8 cellular contexts compared by ENCODE assay signal in genomic region chr6:63571883-63572732, GRCh38. TPM values are rescaled to one million over a fixed set of nuclear protein-coding genes. Genes with fewer than 3 reads are reported as not detected.
DNase-seq lines count a peak whose midpoint lies in the region; TF ChIP-seq lines count a peak whose summit lies in the region.

Gene LOC128125822 (plus strand): TSS chr6:63572480.
Gene PTP4A1 (plus strand): TSS chr6:63572480. CDS start chr6:63576881, 4,401 bp downstream.

- H3K36me3 Mint-ChIP-seq in activated naive CD4-positive, alpha-beta T cell treated with anti-CD3 and anti-CD28 coated beads, Interleukin-2, amount 10 ng/mL, durations not matched to agents 7 days and 5 days, result peaks cover 20% of the 10 kb centered on the region

- H3K4me3 Mint-ChIP-seq in activated naive CD4-positive, alpha-beta T cell treated with anti-CD3 and anti-CD28 coated beads, Interleukin-2, amount 10 ng/mL, durations not matched to agents 7 days and 5 days, result peak within 1 kb of the TSS; percentile 85

- peak within 1 kb of the TSS; percentile 95 for H3K27ac Mint-ChIP-seq in activated naive CD4-positive, alpha-beta T cell treated with anti-CD3 and anti-CD28 coated beads, Interleukin-2, amount 10 ng/mL, durations not matched to agents 7 days and 5 days

- peak; percentile 98 for DNase-seq in GM03348 (ENCODE audit: low spot score)
- DNase-seq in HFF-Myc (ENCODE audit: extremely low read depth, low read depth), result peak; percentile 89
- DNase-seq in NAMALWA (ENCODE audit: low spot score), result peak; percentile 97
- DNase-seq in SK-N-DZ (ENCODE audit: low spot score), result peak; percentile 97
- peak; percentile 97 for DNase-seq in activated naive CD4-positive, alpha-beta T cell treated with anti-CD3 and anti-CD28 coated beads, Interleukin-2, amount 10 ng/mL, durations not matched to agents 7 days and 5 days
- peak; percentile 95 for DNase-seq in germinal center (ENCODE audit: low spot score)
- DNase-seq in non-pigmented ciliary epithelial cell (ENCODE audit: low read depth), result peak; percentile 87
- DNase-seq in superior temporal gyrus (ENCODE audit: extremely low spot score), result peak; percentile 98

- no peak for TF ChIP-seq CTCF in HFF-Myc (IDR thresholded peaks at IDR 0.05; ENCODE audit: low read depth, low read length, missing control alignments)

- peak within 1 kb of the TSS; percentile 86 for H3K4me3 ChIP-seq in HFF-Myc (replicated peaks; ENCODE audit: low read depth, low read length)

- H3K9me3 Mint-ChIP-seq in activated naive CD4-positive, alpha-beta T cell treated with anti-CD3 and anti-CD28 coated beads, Interleukin-2, amount 10 ng/mL, durations not matched to agents 7 days and 5 days, result no peaks in the 10 kb centered on the region

- CTCF ChIA-PET in activated naive CD4-positive, alpha-beta T cell treated with anti-CD3 and anti-CD28 coated beads, Interleukin-2, amount 10 ng/mL, durations not matched to agents 7 days and 5 days (lab: Charles Lee), result no interaction called here

- H3K27me3 Mint-ChIP-seq in activated naive CD4-positive, alpha-beta T cell treated with anti-CD3 and anti-CD28 coated beads, Interleukin-2, amount 10 ng/mL, durations not matched to agents 7 days and 5 days, result peaks cover 4% of the 10 kb centered on the region

- peaks cover 38% of the 10 kb centered on the region for H3K4me1 Mint-ChIP-seq in activated naive CD4-positive, alpha-beta T cell treated with anti-CD3 and anti-CD28 coated beads, Interleukin-2, amount 10 ng/mL, durations not matched to agents 7 days and 5 days

RNA-seq across cellular contexts. Expression of gene PTP4A1, which starts in this region (rescaled TPM):
- polyA plus RNA-seq in SK-N-DZ (2014; cell fraction: cytosol; rRNA removed), result 18.0 and 24.4 TPM in 2 replicates
- 14.3 and 36.3 TPM in 2 replicates for polyA plus RNA-seq in SK-N-DZ (2014; cell fraction: nucleus; rRNA removed)

Comparison
In these comparisons a context has a peak if more than half of its experiments do, and no peak if none do; other contexts are left out.
1. Peak in every context shown above with its lines: DNase-seq and H3K4me3 ChIP-seq.